23 cellular contexts compared by ENCODE assay signal in genomic region chr15:36666228-36666627, GRCh38.
A peak's percentile ranks its signal among the peaks of the same experiment; 100 is the strongest.
DNase-seq lines count a peak whose midpoint lies in the region; ATAC-seq and TF ChIP-seq lines count a peak whose summit lies in the region.
"Had no signal": no experiment of that assay in that cellular context is flagged by ENCODE, and none has a peak within 500 bp of the region (broad histone marks: within the 10 kb centered on the region; RNA-seq: fewer than 3 reads in every experiment).

No MANE protein-coding gene starts in this region.

- H3K36me3 ChIP-seq in SK-N-SH (replicated peaks in 1 of 2; ENCODE audit: control insufficient read depth in 1 of 2, insufficient read depth in 2 of 2, low read length in 1 of 2) = peaks cover 0 to 11% of the 10 kb centered on the region in 2 experiments
- H3K36me3 ChIP-seq: BE2C had no signal

- CTCF ChIA-PET in SK-N-SH (lab: Yijun Ruan, JAX) = interaction anchor here (0.7 kb wide), 1 partner anchor 914 kb away, joined by 3 read pairs; no protein-coding TSS in a partner anchor

- H3K27me3 Mint-ChIP-seq in memory B cell = no peaks in the 10 kb centered on the region
- H3K27me3 Mint-ChIP-seq: CD4-positive, alpha-beta T cell; CD8-positive, alpha-beta memory T cell had no signal

- H3K9me2 ChIP-seq in SK-N-SH = no peaks in the 10 kb centered on the region

- H3K4me1 Mint-ChIP-seq in memory B cell = peaks cover 4% of the 10 kb centered on the region
- H3K4me1 Mint-ChIP-seq: CD8-positive, alpha-beta memory T cell; H9 had no signal

- no peak overlapping the region for H3K9ac ChIP-seq in SK-N-SH
- H3K9ac ChIP-seq: BLaER1 treated with 17β-estradiol and CSF1 and Interleukin-3, amounts not matched to agents 10 nM and 100 nM; GM23248 had no signal

- no peak overlapping the region for H2AFZ ChIP-seq in SK-N-SH (ENCODE audit: low read depth)
- H2AFZ ChIP-seq: GM23248 had no signal

- no peaks in the 10 kb centered on the region for H3K27me3 ChIP-seq in SK-N-SH (ENCODE audit: insufficient read depth)
- H3K27me3 ChIP-seq: BE2C; BLaER1 treated with 17β-estradiol and CSF1 and Interleukin-3, amounts not matched to agents 10 nM and 100 nM had no signal

- 67% methylated on average over 2 of the region's 2 CpGs for WGBS in SK-N-SH (ENCODE audit: low lambda C conversion rate)

- no peak for ATAC-seq in SK-N-SH treated with all-trans-retinoic acid at 6 μM for 48 hours
- no peak for ATAC-seq in memory B cell (ENCODE audit: low read depth)
- no peak for ATAC-seq in HG02759 (IDR thresholded peaks at IDR 0.05; ENCODE audit: unreplicated experiment)
- ATAC-seq in GM19467 (IDR thresholded peaks at IDR 0.05; ENCODE audit: unreplicated experiment) = no peak
- ATAC-seq: A549, HCT116 had no signal

- H3K9me3 Mint-ChIP-seq in memory B cell = peaks cover 4% of the 10 kb centered on the region

- H4K20me1 ChIP-seq in SK-N-SH (ENCODE audit: insufficient read depth) = no peaks in the 10 kb centered on the region
- H4K20me1 ChIP-seq: BLaER1 treated with 17β-estradiol and CSF1 and Interleukin-3, amounts not matched to agents 10 nM and 100 nM had no signal

- no peak overlapping the region for H3K4me3 ChIP-seq in SK-N-SH (ENCODE audit: low read depth in 2 of 2, low read length in 1 of 2)
- H3K4me3 ChIP-seq: A549; BLaER1 treated with 17β-estradiol and CSF1 and Interleukin-3, amounts not matched to agents 10 nM and 100 nM; GM23248 had no signal

- POLR2A ChIA-PET in SK-N-SH (lab: Yijun Ruan, JAX) = no interaction called here

- no peak overlapping the region for H3K4me2 ChIP-seq in SK-N-SH
- H3K4me2 ChIP-seq: A549 had no signal

- H3K79me2 ChIP-seq in SK-N-SH (ENCODE audit: insufficient read depth) = no peaks in the 10 kb centered on the region; the same call in 1 of the 2 replicates

- no peaks in the 10 kb centered on the region for H3K9me3 ChIP-seq in SK-N-SH
- H3K9me3 ChIP-seq: A549, BE2C had no signal

- no peak overlapping the region for H3K4me3 Mint-ChIP-seq in memory B cell
- H3K4me3 Mint-ChIP-seq: CD14-positive monocyte; CD4-positive, alpha-beta T cell; CD8-positive, alpha-beta memory T cell; H9 had no signal

- no peak overlapping the region for H3K27ac ChIP-seq in SK-N-SH (ENCODE audit: low read depth in 2 of 2, low read length in 1 of 2)
- H3K27ac ChIP-seq: 22Rv1; A549; BLaER1 treated with 17β-estradiol and CSF1 and Interleukin-3, amounts not matched to agents 10 nM and 100 nM; GM23248 had no signal

- TF ChIP-seq EP300 in SK-N-SH (IDR thresholded peaks at IDR 0.05; ENCODE audit: borderline replicate concordance in 1 of 2, low read depth in 1 of 2, low read length in 1 of 2) = no peak

- no peaks in the 10 kb centered on the region; a peak in 1 of 4 replicates for H3K4me1 ChIP-seq in SK-N-SH (ENCODE audit: control insufficient read depth in 1 of 2, insufficient read depth in 2 of 2, low read depth in 1 of 2, low read length in 1 of 2)
- H3K4me1 ChIP-seq: A549 had no signal

- DNase-seq in SK-N-SH (peak; percentile 36), NCI-H82 treated with DMSO at 0.1 percent for 48 hours (lab: John Stamatoyannopoulos, UW; ENCODE audit: unreplicated experiment) (peak; percentile 69), memory B cell (ENCODE audit: low spot score in 2 of 2) (no peak), SIG-M5 (lab: John Stamatoyannopoulos, UW) (no peak)
- no peak for DNase-seq in stimulated activated CD4-positive, alpha-beta T cell treated with anti-CD3 and anti-CD28 coated beads, Interleukin-15, amount 100 ng/mL, for 24 hours
- DNase-seq: ACHN; AML-193; BE2C; CD4-positive, alpha-beta T cell; CD8-positive, alpha-beta memory T cell; DMS53; DMS79 treated with DMSO at 0.1 percent for 48 hours; GF-D8; GM23248; H9 had no signal

- peak overlapping the region; percentile 5 for H3K27ac Mint-ChIP-seq in memory B cell
- H3K27ac Mint-ChIP-seq: CD14-positive monocyte; CD4-positive, alpha-beta T cell; CD8-positive, alpha-beta memory T cell; H9 had no signal

- H3F3A ChIP-seq in SK-N-SH (replicated peaks; ENCODE audit: insufficient read depth) = no peaks in the 10 kb centered on the region

- TF ChIP-seq RAD21 in SK-N-SH (IDR thresholded peaks at IDR 0.05; ENCODE audit: low read length) = no peak

- H3K36me3 Mint-ChIP-seq in memory B cell = peaks cover 21% of the 10 kb centered on the region

- no peak for TF ChIP-seq CTCF in SK-N-SH (IDR thresholded peaks at IDR 0.05)

TF ChIP-seq in SK-N-SH, 30 proteins besides CTCF, POLR2A, EP300 and RAD21:
- TF ChIP-seq JUND (IDR thresholded peaks at IDR 0.05) (no peak), GATA2 (CRISPR knock-in tag; IDR thresholded peaks at IDR 0.05) (peak; percentile 57), TCF12 (IDR thresholded peaks at IDR 0.05) (no peak), MXI1 (IDR thresholded peaks at IDR 0.05; ENCODE audit: low read depth, low read length) (no peak), SIN3A (IDR thresholded peaks at IDR 0.05; ENCODE audit: borderline replicate concordance, low read depth, low read length) (no peak)

TF ChIP-seq in SK-N-SH treated with all-trans-retinoic acid at 6 μM for 48 hours, 23 proteins besides CTCF, POLR2A, EP300 and RAD21:
- TF ChIP-seq ESRRG (CRISPR knock-in tag; IDR thresholded peaks at IDR 0.05) = no peak
- TF ChIP-seq SNAI2 (CRISPR knock-in tag; IDR thresholded peaks at IDR 0.05) = no peak
- no peak for TF ChIP-seq ZC3H10 (CRISPR knock-in tag; IDR thresholded peaks at IDR 0.05)
- no peak for TF ChIP-seq CREB5 (CRISPR knock-in tag; IDR thresholded peaks at IDR 0.05; ENCODE audit: low read depth)
- TF ChIP-seq RARB (CRISPR knock-in tag; IDR thresholded peaks at IDR 0.05) = no peak
- no peak for TF ChIP-seq GLIS3 (CRISPR knock-in tag; IDR thresholded peaks at IDR 0.05)
- no peak for TF ChIP-seq TOX (CRISPR knock-in tag; IDR thresholded peaks at IDR 0.05; ENCODE audit: borderline replicate concordance)
- no peak for TF ChIP-seq ZNF565 (CRISPR knock-in tag; conservative IDR thresholded peaks at IDR 0.05; ENCODE audit: low read depth)
- no peak for TF ChIP-seq POU6F1 (CRISPR knock-in tag; IDR thresholded peaks at IDR 0.05; ENCODE audit: borderline replicate concordance, low read depth)

Comparison
In these comparisons a context has a peak if more than half of its experiments do, and no peak if none do; other contexts are left out.
1. DNase-seq: peak in SK-N-SH (single experiment) and NCI-H82 treated with DMSO at 0.1 percent for 48 hours (single experiment); none in memory B cell (0 of 2), stimulated activated CD4-positive, alpha-beta T cell treated with anti-CD3 and anti-CD28 coated beads, Interleukin-15, amount 100 ng/mL, for 24 hours (single experiment) and SIG-M5 (single experiment).